Comparison of ENCODE assay signal across 8 cellular contexts in genomic region chr18:62186656-62187542, GRCh38. TPM values are rescaled to one million over a fixed set of nuclear protein-coding genes. Genes with fewer than 3 reads are reported as not detected.
DNase-seq lines count a peak whose midpoint lies in the region; ATAC-seq, FAIRE-seq and TF ChIP-seq lines count a peak whose summit lies in the region.

A gene with protein sequence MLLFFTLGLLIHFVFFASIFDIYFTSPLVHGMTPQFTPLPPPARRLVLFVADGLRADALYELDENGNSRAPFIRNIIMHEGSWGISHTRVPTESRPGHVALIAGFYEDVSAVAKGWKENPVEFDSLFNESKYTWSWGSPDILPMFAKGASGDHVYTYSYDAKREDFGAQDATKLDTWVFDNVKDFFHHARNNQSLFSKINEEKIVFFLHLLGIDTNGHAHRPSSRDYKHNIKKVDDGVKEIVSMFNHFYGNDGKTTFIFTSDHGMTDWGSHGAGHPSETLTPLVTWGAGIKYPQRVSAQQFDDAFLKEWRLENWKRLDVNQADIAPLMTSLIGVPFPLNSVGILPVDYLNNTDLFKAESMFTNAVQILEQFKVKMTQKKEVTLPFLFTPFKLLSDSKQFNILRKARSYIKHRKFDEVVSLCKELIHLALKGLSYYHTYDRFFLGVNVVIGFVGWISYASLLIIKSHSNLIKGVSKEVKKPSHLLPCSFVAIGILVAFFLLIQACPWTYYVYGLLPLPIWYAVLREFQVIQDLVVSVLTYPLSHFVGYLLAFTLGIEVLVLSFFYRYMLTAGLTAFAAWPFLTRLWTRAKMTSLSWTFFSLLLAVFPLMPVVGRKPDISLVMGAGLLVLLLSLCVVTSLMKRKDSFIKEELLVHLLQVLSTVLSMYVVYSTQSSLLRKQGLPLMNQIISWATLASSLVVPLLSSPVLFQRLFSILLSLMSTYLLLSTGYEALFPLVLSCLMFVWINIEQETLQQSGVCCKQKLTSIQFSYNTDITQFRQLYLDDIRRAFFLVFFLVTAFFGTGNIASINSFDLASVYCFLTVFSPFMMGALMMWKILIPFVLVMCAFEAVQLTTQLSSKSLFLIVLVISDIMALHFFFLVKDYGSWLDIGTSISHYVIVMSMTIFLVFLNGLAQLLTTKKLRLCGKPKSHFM (minus strand): TSS chr18:62187056. CDS start chr18:62161353, 25,703 bp downstream.
Gene RELCH (plus strand): TSS chr18:62187255. CDS start chr18:62187506, 251 bp downstream.

- peak within 1 kb of the TSS; percentile 67 to 81 (median 77) for H3K27ac ChIP-seq in pancreas
- peak within 1 kb of the TSS; percentile 83 to 89 for H3K27ac ChIP-seq in tibial artery

- intact Hi-C loops in Right ventricle myocardium superior (cut with DNase I): no loop called here
- intact Hi-C loops in pancreas (cut with DNase I): loop anchor here in 1 of 3 donors (5.0 kb wide), 1 partner anchor 65 kb away; no protein-coding TSS in a partner anchor
- intact Hi-C loops in tibial artery (cut with DNase I; ENCODE audit: low total_unique reads): loop anchor here (10.0 kb wide), 3 partner anchors 338 to 1228 kb away; partner anchors contain the start of gene ZCCHC2

- 0% methylated on average over 58 of the region's 58 CpGs for WGBS in pancreas, 2 donors

- peak within 1 kb of the TSS; percentile 98 for H3K27ac Mint-ChIP-seq in activated naive CD8-positive, alpha-beta T cell treated with anti-CD3 and anti-CD28 coated beads, Interleukin-2, amount 50 U/mL, for 24 hours

- H3K9me3 Mint-ChIP-seq in activated naive CD8-positive, alpha-beta T cell treated with anti-CD3 and anti-CD28 coated beads, Interleukin-2, amount 50 U/mL, for 24 hours: no peaks in the 10 kb centered on the region

- H3K4me1 Mint-ChIP-seq in activated naive CD8-positive, alpha-beta T cell treated with anti-CD3 and anti-CD28 coated beads, Interleukin-2, amount 50 U/mL, for 24 hours: peaks cover 50% of the 10 kb centered on the region

- TF ChIP-seq CTCF in GM12865 (IDR thresholded peaks at IDR 0.05; ENCODE audit: insufficient read depth, low read depth, low read length, missing control alignments) (no peak), pancreas (IDR thresholded peaks at IDR 0.05) (no peak), tibial artery (IDR thresholded peaks at IDR 0.05) (peak in 1 of 2 experiments; percentile 13)

- no peaks in the 10 kb centered on the region for H3K9me3 ChIP-seq in pancreas
- H3K9me3 ChIP-seq in tibial artery: no peaks in the 10 kb centered on the region

- peaks cover 24% of the 10 kb centered on the region for H3K36me3 Mint-ChIP-seq in activated naive CD8-positive, alpha-beta T cell treated with anti-CD3 and anti-CD28 coated beads, Interleukin-2, amount 50 U/mL, for 24 hours (ENCODE audit: low read depth)

- peaks cover 8 to 35% (median 28%) of the 10 kb centered on the region in 3 donors for H3K4me1 ChIP-seq in pancreas
- H3K4me1 ChIP-seq in tibial artery: peaks cover 0 to 48% (median 28%) of the 10 kb centered on the region in 4 donors

- FAIRE-seq in pancreas (lab: Jason Lieb, UNC): peak; percentile 64

- peak; percentile 92 for ATAC-seq in HG02763 (IDR thresholded peaks at IDR 0.05; ENCODE audit: unreplicated experiment)
- ATAC-seq in activated naive CD8-positive, alpha-beta T cell treated with anti-CD3 and anti-CD28 coated beads, Interleukin-2, amount 50 U/mL, for 24 hours: peak; percentile 93
- peak; percentile 98 for ATAC-seq in Right ventricle myocardium superior (ENCODE audit: poor library complexity)
- ATAC-seq in pancreas: peak; percentile 93 to 96 (median 94)

- H3K4me3 ChIP-seq in GM12865 (ENCODE audit: low read depth, low read length) (peak within 1 kb of the TSS; percentile 88), pancreas (peak within 1 kb of the TSS; percentile 63 to 95 (median 94)), tibial artery (peak within 1 kb of the TSS; percentile 81 to 91)

- H3K27me3 ChIP-seq in pancreas: no peaks in the 10 kb centered on the region
- no peaks in the 10 kb centered on the region for H3K27me3 ChIP-seq in tibial artery

- peak; percentile 99 for DNase-seq in GM12865 (ENCODE audit: low read depth)
- peak; percentile 99 for DNase-seq in NCI-H1417 treated with DMSO at 0.1 percent for 48 hours (lab: John Stamatoyannopoulos, UW)
- peak; percentile 94 for DNase-seq in SW480 (ENCODE audit: low spot score)
- DNase-seq in activated naive CD8-positive, alpha-beta T cell treated with anti-CD3 and anti-CD28 coated beads, Interleukin-2, amount 50 U/mL, for 24 hours: peak; percentile 89
- peak; percentile 94 for DNase-seq in Right ventricle myocardium superior
- peak; percentile 89 to 98 (median 96) for DNase-seq in pancreas
- DNase-seq in tibial artery: peak; percentile 97 to 98

- H3K4me3 Mint-ChIP-seq in activated naive CD8-positive, alpha-beta T cell treated with anti-CD3 and anti-CD28 coated beads, Interleukin-2, amount 50 U/mL, for 24 hours: peak within 1 kb of the TSS; percentile 100

- H3K27me3 Mint-ChIP-seq in activated naive CD8-positive, alpha-beta T cell treated with anti-CD3 and anti-CD28 coated beads, Interleukin-2, amount 50 U/mL, for 24 hours: no peaks in the 10 kb centered on the region

- H3K36me3 ChIP-seq in pancreas (no peaks in the 10 kb centered on the region), tibial artery (no peaks in the 10 kb centered on the region)

RNA-seq across cellular contexts. Expression of the first gene that starts in this region (rescaled TPM):
- total RNA-seq in Right ventricle myocardium superior: 14.6 TPM
- 10 to 100 TPM; 14.3 to 23.1 (median 19.4) TPM for total RNA-seq in pancreas
- 1 to 10 TPM; 3.1 to 7.0 TPM for polyA plus RNA-seq in pancreas

RNA-seq across cellular contexts. Expression of gene RELCH, which starts in this region (rescaled TPM):
- total RNA-seq in Right ventricle myocardium superior: 10.0 TPM
- 10 to 100 TPM in 4 of 6 donors, 1 to 10 TPM in 2; 9.4 to 18.2 (median 12.6) TPM for total RNA-seq in pancreas
- 10 to 100 TPM in 1 of 2 donors, 1 to 10 TPM in 1; 8.1 to 13.2 TPM for polyA plus RNA-seq in pancreas

Comparison
In these comparisons a context has a peak if more than half of its experiments do, and no peak if none do; other contexts are left out.
1. Peak in every context shown above with its lines: DNase-seq, ATAC-seq, H3K4me3 ChIP-seq and H3K27ac ChIP-seq.